In genomic region chr10:132893090-132893489, GRCh38 we compare ENCODE assay signal across 21 cellular contexts. TPM values are rescaled to one million over a fixed set of nuclear protein-coding genes. Genes with fewer than 3 reads are reported as not detected.
DNase-seq lines count a peak whose midpoint lies in the region; ATAC-seq and TF ChIP-seq lines count a peak whose summit lies in the region.
"Had no signal": no experiment of that assay in that cellular context is flagged by ENCODE, and none has a peak within 500 bp of the region (broad histone marks: within the 10 kb centered on the region; RNA-seq: fewer than 3 reads in every experiment).

No MANE protein-coding gene starts in this region.

- TF ChIP-seq POLR2A in suprapubic skin (IDR thresholded peaks at IDR 0.05), result no peak

- H3K4me1 ChIP-seq in suprapubic skin, result peaks cover 7% of the 10 kb centered on the region

- TF ChIP-seq CTCF in suprapubic skin (IDR thresholded peaks at IDR 0.05) (no peak), brain microvascular endothelial cell (IDR thresholded peaks at IDR 0.05; ENCODE audit: low read depth, low read length, missing control alignments) (no peak)

- in situ Hi-C loops in brain microvascular endothelial cell (cut with HindIII; ENCODE audit: low pct_ligation_motif_present, low sequenced_read_pairs), result no loop called here

- CTCF ChIA-PET in activated naive CD4-positive, alpha-beta T cell treated with anti-CD3 and anti-CD28 coated beads, Interleukin-2, amount 10 ng/mL, durations not matched to agents 7 days and 5 days (lab: Charles Lee), result no interaction called here

- peaks cover 20% of the 10 kb centered on the region for H3K27me3 Mint-ChIP-seq in activated naive CD4-positive, alpha-beta T cell treated with anti-CD3 and anti-CD28 coated beads, Interleukin-2, amount 10 ng/mL, durations not matched to agents 7 days and 5 days

- no peak overlapping the region for H3K27ac Mint-ChIP-seq in activated naive CD4-positive, alpha-beta T cell treated with anti-CD3 and anti-CD28 coated beads, Interleukin-2, amount 10 ng/mL, durations not matched to agents 7 days and 5 days
- H3K27ac Mint-ChIP-seq: activated naive CD8-positive, alpha-beta T cell treated with anti-CD3 and anti-CD28 coated beads for 36 hours; CD14-positive monocyte; HFFc6 had no signal

- peak; percentile 10 for DNase-seq in activated naive CD4-positive, alpha-beta T cell treated with anti-CD3 and anti-CD28 coated beads, Interleukin-2, amount 10 ng/mL, durations not matched to agents 7 days and 5 days
- no peak for DNase-seq in activated naive CD4-positive, alpha-beta T cell treated with Interleukin-2 at 50 U/mL for 16 hours
- DNase-seq in NCI-H69 (lab: John Stamatoyannopoulos, UW) (peak; percentile 7), left kidney (ENCODE audit: low read depth, low spot score) (peak; percentile 51), suprapubic skin (ENCODE audit: low spot score in 2 of 2) (peak; percentile 42 to 55), brain microvascular endothelial cell (no peak)
- DNase-seq: activated naive CD8-positive, alpha-beta T cell treated with anti-CD3 and anti-CD28 coated beads for 36 hours; GDM1; HFFc6; NCI-H446; occipital lobe; retina had no signal

- TF ChIP-seq EP300 in suprapubic skin (IDR thresholded peaks at IDR 0.05), result no peak

- H3K4me3 ChIP-seq in suprapubic skin, result no peak overlapping the region
- no peak overlapping the region for H3K4me3 ChIP-seq in brain microvascular endothelial cell (ENCODE audit: low read depth, low read length)
- H3K4me3 ChIP-seq: coronary artery, heart left ventricle, lung, thoracic aorta had no signal

- no peaks in the 10 kb centered on the region for H3K4me1 Mint-ChIP-seq in activated naive CD4-positive, alpha-beta T cell treated with anti-CD3 and anti-CD28 coated beads, Interleukin-2, amount 10 ng/mL, durations not matched to agents 7 days and 5 days
- H3K4me1 Mint-ChIP-seq: CD14-positive monocyte had no signal

- no peaks in the 10 kb centered on the region for H3K36me3 ChIP-seq in suprapubic skin
- no peaks in the 10 kb centered on the region for H3K36me3 ChIP-seq in brain microvascular endothelial cell (replicated peaks)
- H3K36me3 ChIP-seq: heart left ventricle, thoracic aorta had no signal

- ATAC-seq in HG02759 (IDR thresholded peaks at IDR 0.05; ENCODE audit: unreplicated experiment) (no peak), GM21390 (IDR thresholded peaks at IDR 0.05; ENCODE audit: unreplicated experiment) (no peak)
- ATAC-seq: heart left ventricle had no signal

- WGBS in suprapubic skin, result 53% methylated on average over 9 of the region's 9 CpGs

- no peaks in the 10 kb centered on the region for H3K36me3 Mint-ChIP-seq in activated naive CD4-positive, alpha-beta T cell treated with anti-CD3 and anti-CD28 coated beads, Interleukin-2, amount 10 ng/mL, durations not matched to agents 7 days and 5 days
- H3K36me3 Mint-ChIP-seq: activated naive CD8-positive, alpha-beta T cell treated with anti-CD3 and anti-CD28 coated beads for 36 hours; CD14-positive monocyte had no signal

- no peaks in the 10 kb centered on the region for H3K9me3 ChIP-seq in suprapubic skin
- H3K9me3 ChIP-seq: thoracic aorta had no signal

- H3K27ac ChIP-seq in suprapubic skin, result no peak overlapping the region
- H3K27ac ChIP-seq in brain microvascular endothelial cell, result no peak overlapping the region
- H3K27ac ChIP-seq: coronary artery, thoracic aorta had no signal

- H3K9me3 Mint-ChIP-seq in activated naive CD4-positive, alpha-beta T cell treated with anti-CD3 and anti-CD28 coated beads, Interleukin-2, amount 10 ng/mL, durations not matched to agents 7 days and 5 days, result no peaks in the 10 kb centered on the region
- H3K9me3 Mint-ChIP-seq: activated naive CD8-positive, alpha-beta T cell treated with anti-CD3 and anti-CD28 coated beads for 36 hours; HFFc6 had no signal

- H3K27me3 ChIP-seq in suprapubic skin (peaks cover 49% of the 10 kb centered on the region), brain microvascular endothelial cell (replicated peaks) (peaks cover 14% of the 10 kb centered on the region)

- no peak overlapping the region for H3K4me3 Mint-ChIP-seq in activated naive CD4-positive, alpha-beta T cell treated with anti-CD3 and anti-CD28 coated beads, Interleukin-2, amount 10 ng/mL, durations not matched to agents 7 days and 5 days
- H3K4me3 Mint-ChIP-seq: activated naive CD8-positive, alpha-beta T cell treated with anti-CD3 and anti-CD28 coated beads for 36 hours; CD14-positive monocyte; HFFc6 had no signal

RNA-seq across cellular contexts. Expression of gene CFAP46, which starts 49.3 kb away (rescaled TPM):
- under 1 TPM in 2 of 4 donors, not detected in 2; 0.11 to 0.21 TPM for total RNA-seq in suprapubic skin
- total RNA-seq: myocyte, RPMI7951, thoracic aorta had no signal

Comparison
In these comparisons a context has a peak if more than half of its experiments do, and no peak if none do; other contexts are left out.
1. DNase-seq: peak in activated naive CD4-positive, alpha-beta T cell treated with anti-CD3 and anti-CD28 coated beads, Interleukin-2, amount 10 ng/mL, durations not matched to agents 7 days and 5 days (single experiment), NCI-H69 (single experiment), left kidney (single experiment) and suprapubic skin (2 of 2); none in activated naive CD4-positive, alpha-beta T cell treated with Interleukin-2 at 50 U/mL for 16 hours (single experiment) and brain microvascular endothelial cell (single experiment).